8 cellular contexts compared by ENCODE assay signal in genomic region chr1:241640149-241640866, GRCh38. TPM values are rescaled to one million over a fixed set of nuclear protein-coding genes. Genes with fewer than 3 reads are reported as not detected.
DNase-seq lines count a peak whose midpoint lies in the region; ATAC-seq, FAIRE-seq and TF ChIP-seq lines count a peak whose summit lies in the region.

Gene CHML, minus strand, starts transcription at chr1:241640369. Its CDS starts 4,603 bp downstream, at chr1:241635766.
Gene OPN3, minus strand, starts transcription at chr1:241640369. Its CDS starts 115 bp downstream, at chr1:241640254.

- dilution Hi-C loops in endothelial cell of umbilical vein (cut with MboI; ENCODE audit: extremely low pct_ligation_motif_present, low sequenced_read_pairs) = no loop called here

- H3K9ac ChIP-seq in NT2/D1 (ENCODE audit: insufficient read length, low read depth) (peak within 1 kb of the TSS; percentile 96), endothelial cell of umbilical vein (replicated peaks; ENCODE audit: extremely low read depth, insufficient read depth, low read length) (peak within 1 kb of the TSS; percentile 62)

- peaks cover 41% of the 10 kb centered on the region for H3K79me2 ChIP-seq in endothelial cell of umbilical vein (ENCODE audit: control insufficient read depth, insufficient read depth, low read length)

- H3K36me3 Mint-ChIP-seq in Caco-2 (ENCODE audit: insufficient read depth, unreplicated experiment) = peaks cover 24% of the 10 kb centered on the region

- peaks cover 17% of the 10 kb centered on the region for H3K9me3 Mint-ChIP-seq in Caco-2 (ENCODE audit: unreplicated experiment)

- H3K27me3 ChIP-seq in Caco-2 (replicated peaks; ENCODE audit: control insufficient read depth, insufficient read depth, low read length) (no peaks in the 10 kb centered on the region), NT2/D1 (ENCODE audit: insufficient read depth, insufficient read length) (no peaks in the 10 kb centered on the region), endothelial cell of umbilical vein (ENCODE audit: control insufficient read depth in 2 of 2, insufficient read depth in 2 of 2, low read length in 2 of 2) (no peaks in the 10 kb centered on the region)

- peak; percentile 90 for ATAC-seq in GM21381 (IDR thresholded peaks at IDR 0.05; ENCODE audit: unreplicated experiment)

- peak; percentile 95 for TF ChIP-seq POLR2A in endothelial cell of umbilical vein (IDR thresholded peaks at IDR 0.05; ENCODE audit: low read depth, low read length)

- H3K4me1 ChIP-seq in Caco-2 (peaks cover 55% of the 10 kb centered on the region), NT2/D1 (ENCODE audit: insufficient read depth, insufficient read length) (peaks cover 2% of the 10 kb centered on the region), endothelial cell of umbilical vein (ENCODE audit: control insufficient read depth, extremely low read depth, insufficient read depth, low read length) (peaks cover 33% of the 10 kb centered on the region)

- peak within 1 kb of the TSS; percentile 88 for H2AFZ ChIP-seq in endothelial cell of umbilical vein (ENCODE audit: low read depth, low read length)

- POLR2A ChIA-PET in Caco-2 (lab: Charles Lee) = interaction anchor here (0.6 to 0.8 kb wide), 4 partner anchors 32 to 823 kb away, joined by 3 to 10 read pairs (median 4); no protein-coding TSS in a partner anchor
- POLR2A ChIA-PET in endothelial cell of umbilical vein (lab: Charles Lee) = interaction anchor here (0.6 to 0.7 kb wide), 4 partner anchors 14 to 108 kb away, joined by 3 to 6 read pairs (median 6); no protein-coding TSS in a partner anchor

- H3K9me1 ChIP-seq in endothelial cell of umbilical vein (replicated peaks; ENCODE audit: control insufficient read depth, extremely low read depth, insufficient read depth, low read length) = no peaks in the 10 kb centered on the region

- peak within 1 kb of the TSS; percentile 97 for H3K4me3 ChIP-seq in Caco-2 (ENCODE audit: low read depth, low read length)
- peak within 1 kb of the TSS; percentile 99 for H3K4me3 ChIP-seq in NT2/D1 (ENCODE audit: insufficient read length, low read depth)
- H3K4me3 ChIP-seq in endothelial cell of umbilical vein (replicated peaks in 1 of 3; ENCODE audit: insufficient read depth in 1 of 3, low read depth in 1 of 3, low read length in 3 of 3) = peak within 1 kb of the TSS; percentile 49 to 90 (median 57)

- TF ChIP-seq CTCF in Caco-2 (IDR thresholded peaks at IDR 0.05; ENCODE audit: insufficient read depth in 1 of 2, low read depth in 1 of 2, low read length in 1 of 2, severe bottlenecking in 1 of 2, unreplicated experiment in 1 of 2) = no peak
- TF ChIP-seq CTCF in endothelial cell of umbilical vein (IDR thresholded peaks at IDR 0.05; ENCODE audit: extremely low read depth in 1 of 2, insufficient read depth in 1 of 2, low read depth in 1 of 2, low read length in 2 of 2) = no peak

- BruUV-seq in Caco-2 (replicated peaks; lab: Mats Ljungman, UMichigan) (no TSS peak), endothelial cell of umbilical vein (replicated peaks; lab: Mats Ljungman, UMichigan) (no TSS peak)

- H3K9me3 ChIP-seq in Caco-2 = peaks cover 21% of the 10 kb centered on the region
- H3K9me3 ChIP-seq in NT2/D1 (ENCODE audit: insufficient read depth, low read length) = peaks cover 31% of the 10 kb centered on the region
- H3K9me3 ChIP-seq in endothelial cell of umbilical vein (replicated peaks; ENCODE audit: control insufficient read depth, insufficient read depth, low read length) = no peaks in the 10 kb centered on the region

- peak within 1 kb of the TSS; percentile 83 for H3K4me3 Mint-ChIP-seq in Caco-2 (ENCODE audit: unreplicated experiment)

- H3K36me3 ChIP-seq in Caco-2 (ENCODE audit: control insufficient read depth, insufficient read depth, low read length) (no peaks in the 10 kb centered on the region), NT2/D1 (ENCODE audit: insufficient read depth, insufficient read length, low read length) (peaks cover 23% of the 10 kb centered on the region), endothelial cell of umbilical vein (ENCODE audit: control insufficient read depth in 2 of 2, extremely low read depth in 1 of 2, insufficient read depth in 2 of 2, low read length in 2 of 2) (peaks cover 0 to 2% of the 10 kb centered on the region in 2 experiments)

- H3K27me3 Mint-ChIP-seq in Caco-2 (ENCODE audit: insufficient read depth, unreplicated experiment) = no peaks in the 10 kb centered on the region

- peak within 1 kb of the TSS; percentile 39 for H3K27ac ChIP-seq in endothelial cell of umbilical vein (ENCODE audit: insufficient read depth, low read depth, low read length)

- peaks cover 46% of the 10 kb centered on the region for H3K4me1 Mint-ChIP-seq in Caco-2 (ENCODE audit: low read depth, unreplicated experiment)

- H4K20me1 ChIP-seq in endothelial cell of umbilical vein (replicated peaks; ENCODE audit: control insufficient read depth, extremely low read depth, insufficient read depth, low read length) = no peaks in the 10 kb centered on the region

- H3K27ac Mint-ChIP-seq in Caco-2 (ENCODE audit: unreplicated experiment) = peak within 1 kb of the TSS; percentile 89

- CTCF ChIA-PET in Caco-2 (lab: Charles Lee) (interaction anchor here (0.5 kb wide), 1 partner anchor 936 kb away, joined by 5 read pairs; no protein-coding TSS in a partner anchor), endothelial cell of umbilical vein (lab: Charles Lee) (interaction anchor here (0.7 to 2.6 kb wide), 4 partner anchors 12 to 34 kb away, joined by 3 to 20 read pairs (median 6); partner anchors contain the start of gene WDR64)

- intact Hi-C loops in Caco-2 (cut with micrococcal nuclease; ENCODE audit: unreplicated experiment) (loop anchor here (2.0 to 10.0 kb wide), 4 partner anchors 30 to 546 kb away; partner anchors contain the start of gene EXO1), endothelial cell of umbilical vein (cut with micrococcal nuclease) (loop anchor here (1.0 to 2.0 kb wide), 2 partner anchors 28 to 208 kb away; partner anchors contain the start of gene EXO1)

- peak; percentile 92 to 96 for DNase-seq in Caco-2
- DNase-seq in HUDEP-2 (lab: John Stamatoyannopoulos, UW; ENCODE audit: unreplicated experiment in 76 of 76) = peak in 74 of 76 experiments; percentile 21 to 95 (median 86)
- peak; percentile 85 for DNase-seq in NT2/D1 (ENCODE audit: low read depth, low spot score)
- DNase-seq in activated CD8-positive, alpha-beta memory T cell treated with anti-CD3 and anti-CD28 coated beads, Interleukin-2, amount 50 U/mL, for 4 hours = peak; percentile 93
- DNase-seq in endothelial cell of umbilical vein (ENCODE audit: low read depth, low spot score) = peak; percentile 91
- peak; percentile 86 for DNase-seq in middle frontal gyrus (ENCODE audit: extremely low spot score, low spot score)
- peak; percentile 82 to 84 for DNase-seq in stimulated activated CD8-positive, alpha-beta memory T cell treated with anti-CD3 and anti-CD28 coated beads, Interleukin-2, amount 100 ng/mL, for 1 hour (ENCODE audit: low read depth in 2 of 2)

- peak; percentile 73 for FAIRE-seq in endothelial cell of umbilical vein (lab: Jason Lieb, UNC)

- peak within 1 kb of the TSS; percentile 77 for H3K4me2 ChIP-seq in endothelial cell of umbilical vein (ENCODE audit: insufficient read depth, low read length)

TF ChIP-seq in endothelial cell of umbilical vein, 7 proteins besides CTCF, POLR2A, EP300 and RAD21:
- no peak for TF ChIP-seq FOS (IDR thresholded peaks at IDR 0.05; ENCODE audit: borderline replicate concordance, insufficient read depth, low read length)
- TF ChIP-seq POLR2AphosphoS5 (IDR thresholded peaks at IDR 0.05; ENCODE audit: insufficient read depth, low read depth, low read length) = peak; percentile 89
- TF ChIP-seq GATA2 (IDR thresholded peaks at IDR 0.05; ENCODE audit: insufficient read depth, insufficient read length, low read depth, low read length) = no peak
- no peak for TF ChIP-seq MAX (IDR thresholded peaks at IDR 0.05; ENCODE audit: insufficient read depth, insufficient read length)

RNA-seq across cellular contexts. Expression of gene CHML, which starts in this region (rescaled TPM):
- total RNA-seq in Caco-2 (2022) (27.0 and 29.2 TPM in 2 replicates), endothelial cell of umbilical vein (22.3 and 23.6 TPM in 2 replicates)
- 3.3 and 4.1 TPM in 2 replicates for polyA plus RNA-seq in endothelial cell of umbilical vein
- 3.9 and 4.0 TPM in 2 replicates for polyA plus RNA-seq in endothelial cell of umbilical vein (2011; cell fraction: cytosol; rRNA removed)
- 6.9 and 7.6 TPM in 2 replicates for polyA plus RNA-seq in endothelial cell of umbilical vein (2011; cell fraction: nucleus; rRNA removed)
- polyA plus RNA-seq in endothelial cell of umbilical vein (2012) = 6.9 and 9.7 TPM in 2 replicates
- polyA minus RNA-seq in endothelial cell of umbilical vein = 28.1 and 31.5 TPM in 2 replicates
- polyA minus RNA-seq in endothelial cell of umbilical vein (2011; cell fraction: cytosol; rRNA and poly(A)+ RNA removed) = 76.2 TPM
- polyA minus RNA-seq in endothelial cell of umbilical vein (2011; cell fraction: nucleus; rRNA and poly(A)+ RNA removed) = 12.9 and 17.0 TPM in 2 replicates

RNA-seq across cellular contexts. Expression of gene OPN3, which starts in this region (rescaled TPM):
- total RNA-seq in Caco-2 (2022) (6.9 and 7.8 TPM in 2 replicates), endothelial cell of umbilical vein (22.0 and 23.9 TPM in 2 replicates)
- polyA plus RNA-seq in endothelial cell of umbilical vein = 16.1 and 17.0 TPM in 2 replicates
- 20.6 and 24.0 TPM in 2 replicates for polyA plus RNA-seq in endothelial cell of umbilical vein (2011; cell fraction: cytosol; rRNA removed)
- 9.6 and 12.0 TPM in 2 replicates for polyA plus RNA-seq in endothelial cell of umbilical vein (2011; cell fraction: nucleus; rRNA removed)
- polyA plus RNA-seq in endothelial cell of umbilical vein (2012) = 23.6 and 26.2 TPM in 2 replicates
- 17.4 and 23.5 TPM in 2 replicates for polyA minus RNA-seq in endothelial cell of umbilical vein
- 29.1 TPM for polyA minus RNA-seq in endothelial cell of umbilical vein (2011; cell fraction: cytosol; rRNA and poly(A)+ RNA removed)
- polyA minus RNA-seq in endothelial cell of umbilical vein (2011; cell fraction: nucleus; rRNA and poly(A)+ RNA removed) = 4.3 and 8.3 TPM in 2 replicates

Comparison
In these comparisons a context has a peak if more than half of its experiments do, and no peak if none do; other contexts are left out.
1. Peak in every context shown above with its lines: DNase-seq, ATAC-seq, H3K4me3 ChIP-seq and H3K27ac ChIP-seq.